9 cellular contexts compared by ENCODE assay signal in genomic region chr6:25280617-25280990, GRCh38. TPM values are rescaled to one million over a fixed set of nuclear protein-coding genes. Genes with fewer than 3 reads are reported as not detected.
A peak's percentile ranks its signal among the peaks of the same experiment; 100 is the strongest.
DNase-seq lines count a peak whose midpoint lies in the region; ATAC-seq and TF ChIP-seq lines count a peak whose summit lies in the region.
"Had no signal": no experiment of that assay in that cellular context is flagged by ENCODE, and none has a peak within 500 bp of the region (broad histone marks: within the 10 kb centered on the region; RNA-seq: fewer than 3 reads in every experiment).

No MANE protein-coding gene starts in this region.

- no peak for TF ChIP-seq CTCF in activated CD8-positive, alpha-beta T cell treated with anti-CD3 and anti-CD28 coated beads for 36 hours (IDR thresholded peaks at IDR 0.05)

- intact Hi-C loops in activated CD8-positive, alpha-beta T cell treated with anti-CD3 and anti-CD28 coated beads for 36 hours (cut with micrococcal nuclease) = no loop called here

- peak overlapping the region; percentile 78; the same call in 1 of the 2 replicates for H3K9ac ChIP-seq in iPS-20b (ENCODE audit: low read depth, low read length)
- no peak overlapping the region for H3K9ac ChIP-seq in stomach smooth muscle (ENCODE audit: low read length in 2 of 2)

- peak overlapping the region; percentile 87 for H3K4me3 ChIP-seq in iPS-20b (ENCODE audit: low read length)
- H3K4me3 ChIP-seq in stomach smooth muscle (ENCODE audit: low read length in 2 of 2) = peak overlapping the region; percentile 34 to 85

- peaks cover 23% of the 10 kb centered on the region for H3K4me1 Mint-ChIP-seq in T-helper 1 cell treated with Interleukin-12 subunit alpha and Interleukin-12 subunit beta and Interleukin-4 antibody, amounts not matched to agents 30 μg/mL and 1 μg/mL, for 36 hours (ENCODE audit: low read depth)
- H3K4me1 Mint-ChIP-seq in activated CD8-positive, alpha-beta T cell treated with anti-CD3 and anti-CD28 coated beads for 36 hours (ENCODE audit: low read depth) = peaks cover 36% of the 10 kb centered on the region

- peak overlapping the region; percentile 8 for H3K27ac Mint-ChIP-seq in T-helper 1 cell treated with Interleukin-12 subunit alpha and Interleukin-12 subunit beta and Interleukin-4 antibody, amounts not matched to agents 30 μg/mL and 1 μg/mL, for 36 hours
- peak overlapping the region; percentile 16 for H3K27ac Mint-ChIP-seq in activated CD8-positive, alpha-beta T cell treated with anti-CD3 and anti-CD28 coated beads for 36 hours

- no peaks in the 10 kb centered on the region for H3K9me3 Mint-ChIP-seq in T-helper 1 cell treated with Interleukin-12 subunit alpha and Interleukin-12 subunit beta and Interleukin-4 antibody, amounts not matched to agents 30 μg/mL and 1 μg/mL, for 36 hours
- H3K9me3 Mint-ChIP-seq in activated CD8-positive, alpha-beta T cell treated with anti-CD3 and anti-CD28 coated beads for 36 hours = no peaks in the 10 kb centered on the region

- H3K4me1 ChIP-seq in iPS-20b (ENCODE audit: insufficient read depth, low read length) (peaks cover 16% of the 10 kb centered on the region; the same call in 1 of the 2 replicates), stomach smooth muscle (ENCODE audit: control insufficient read depth, insufficient read depth, low read length) (peaks cover 19% of the 10 kb centered on the region)

- no peaks in the 10 kb centered on the region for H3K9me3 ChIP-seq in iPS-20b (ENCODE audit: insufficient read depth, low read depth, low read length)
- H3K9me3 ChIP-seq in stomach smooth muscle (ENCODE audit: control insufficient read depth in 2 of 2, low read length in 2 of 2) = no peaks in the 10 kb centered on the region
- H3K9me3 ChIP-seq: BLaER1 had no signal

- no peak for DNase-seq in T-helper 1 cell
- no peak for DNase-seq in activated CD8-positive, alpha-beta T cell treated with anti-CD3 and anti-CD28 coated beads for 36 hours
- no peak for DNase-seq in dermis blood vessel endothelial cell
- DNase-seq in stimulated activated CD4-positive, alpha-beta T cell treated with anti-CD3 and anti-CD28 coated beads, Interleukin-4, amount 100 ng/mL, for 24 hours = no peak

- no peak overlapping the region for H3K27ac ChIP-seq in iPS-20b (ENCODE audit: low read length)
- H3K27ac ChIP-seq in stomach smooth muscle (ENCODE audit: low read length) = no peak overlapping the region
- H3K27ac ChIP-seq: BLaER1 had no signal

- peaks cover 15% of the 10 kb centered on the region for H3K27me3 Mint-ChIP-seq in T-helper 1 cell treated with Interleukin-12 subunit alpha and Interleukin-12 subunit beta and Interleukin-4 antibody, amounts not matched to agents 30 μg/mL and 1 μg/mL, for 36 hours (ENCODE audit: low read depth)
- no peaks in the 10 kb centered on the region for H3K27me3 Mint-ChIP-seq in activated CD8-positive, alpha-beta T cell treated with anti-CD3 and anti-CD28 coated beads for 36 hours

- H3K27me3 ChIP-seq in iPS-20b (ENCODE audit: insufficient read depth, low read length) (no peaks in the 10 kb centered on the region; the same call in 1 of the 2 replicates), stomach smooth muscle (ENCODE audit: control insufficient read depth in 1 of 2, insufficient read depth in 2 of 2, low read length in 2 of 2) (no peaks in the 10 kb centered on the region)

- ATAC-seq in activated CD8-positive, alpha-beta T cell treated with anti-CD3 and anti-CD28 coated beads for 36 hours = no peak
- ATAC-seq in GM18870 (IDR thresholded peaks at IDR 0.05; ENCODE audit: unreplicated experiment) = no peak

- H3K36me3 Mint-ChIP-seq in T-helper 1 cell treated with Interleukin-12 subunit alpha and Interleukin-12 subunit beta and Interleukin-4 antibody, amounts not matched to agents 30 μg/mL and 1 μg/mL, for 36 hours (ENCODE audit: low read depth) = no peaks in the 10 kb centered on the region
- no peaks in the 10 kb centered on the region for H3K36me3 Mint-ChIP-seq in activated CD8-positive, alpha-beta T cell treated with anti-CD3 and anti-CD28 coated beads for 36 hours (ENCODE audit: low read depth)

- POLR2A ChIA-PET in activated CD8-positive, alpha-beta T cell treated with anti-CD3 and anti-CD28 coated beads for 36 hours (lab: Charles Lee) = interaction anchor here (1.0 to 2.5 kb wide), 3 partner anchors 33 to 89 kb away, joined by 3 to 8 read pairs (median 3); no protein-coding TSS in a partner anchor

- peak overlapping the region; percentile 78 for H3K4me3 Mint-ChIP-seq in T-helper 1 cell treated with Interleukin-12 subunit alpha and Interleukin-12 subunit beta and Interleukin-4 antibody, amounts not matched to agents 30 μg/mL and 1 μg/mL, for 36 hours
- H3K4me3 Mint-ChIP-seq in activated CD8-positive, alpha-beta T cell treated with anti-CD3 and anti-CD28 coated beads for 36 hours = peak overlapping the region; percentile 81

- H3K36me3 ChIP-seq in iPS-20b (ENCODE audit: insufficient read depth, low read depth, low read length) (peaks cover 8% of the 10 kb centered on the region; the same call in 1 of the 2 replicates), stomach smooth muscle (ENCODE audit: control insufficient read depth in 2 of 2, insufficient read depth in 2 of 2, low read length in 2 of 2) (no peaks in the 10 kb centered on the region)
- H3K36me3 ChIP-seq: BLaER1 had no signal

- CTCF ChIA-PET in activated CD8-positive, alpha-beta T cell treated with anti-CD3 and anti-CD28 coated beads for 36 hours (lab: Charles Lee) = interaction anchor here (0.7 to 6.5 kb wide), 4 partner anchors 13 to 210 kb away, joined by 3 to 93 read pairs (median 48); no protein-coding TSS in a partner anchor

RNA-seq across cellular contexts. Expression of gene CARMIL1, which starts 1.4 kb away (rescaled TPM):
- total RNA-seq in activated CD8-positive, alpha-beta T cell treated with anti-CD3 and anti-CD28 coated beads for 36 hours = 1 to 10 TPM; 3.6 to 4.1 TPM
- total RNA-seq in dermis blood vessel endothelial cell = 7.2 and 10.6 TPM in 2 replicates
